In genomic region chr7:68717176-68717575, GRCh38 we compare ENCODE assay signal across 26 cellular contexts.
"Had no signal": no experiment of that assay in that cellular context is flagged by ENCODE, and none has a peak within 500 bp of the region (broad histone marks: within the 10 kb centered on the region; RNA-seq: fewer than 3 reads in every experiment).

No MANE protein-coding gene starts in this region.

- FAIRE-seq: urothelium cell line had no signal

- H3K27ac ChIP-seq: stomach, suprapubic skin, testis, thoracic aorta, thyroid gland, tibial artery, tibial nerve, transverse colon, upper lobe of left lung, upper lobe of right lung, uterus, vagina had no signal

- H3K27me3 ChIP-seq: stomach, suprapubic skin, testis, thyroid gland, tibial artery, tibial nerve, transverse colon, upper lobe of left lung, upper lobe of right lung, uterus, vagina had no signal

- DNase-seq: stimulated activated CD4-positive, alpha-beta T cell treated with anti-CD3 and anti-CD28 coated beads, Interleukin-2, amount 100 ng/mL, for 48 hours; stimulated activated CD4-positive, alpha-beta T cell treated with anti-CD3 and anti-CD28 coated beads, Interleukin-4, amount 100 ng/mL, for 1 hour; stimulated activated CD4-positive, alpha-beta T cell treated with anti-CD3 and anti-CD28 coated beads, Interleukin-4, amount 100 ng/mL, for 24 hours; stimulated activated CD4-positive, alpha-beta T cell treated with anti-CD3 and anti-CD28 coated beads, Interleukin-4, amount 100 ng/mL, for 4 hours; stimulated activated CD8-positive, alpha-beta memory T cell treated with anti-CD3 and anti-CD28 coated beads, Interleukin-4, amount 100 ng/mL, for 48 hours; stimulated activated naive B cell treated with anti-CD40 and anti-IgM and Interleukin-4, amounts not matched to agents 10 μg/mL and 1 μg/mL and 100 μg/mL, for 72 hours; stimulated activated naive CD4-positive, alpha-beta T cell; stimulated activated naive CD4-positive, alpha-beta T cell treated with Interleukin-2 at 50 U/mL for 16 hours; stimulated activated naive CD8-positive, alpha-beta T cell treated with anti-CD3 and anti-CD28 coated beads, Interleukin-15, amount 100 ng/mL, for 72 hours; stimulated activated naive CD8-positive, alpha-beta T cell treated with anti-CD3 and anti-CD28 coated beads, Interleukin-15, Interleukin-2, amounts not matched to agents 100 U/mL and 50 U/mL, for 24 hours; stomach; testis; tibial artery; transverse colon; trophoblast cell; upper lobe of left lung; upper lobe of right lung; uterus had no signal

- ATAC-seq: stimulated activated effector memory CD8-positive, alpha-beta T cell treated with anti-CD3 and anti-CD28 coated beads, Interleukin-12 subunit alpha, Interleukin-12 subunit beta, amount 100 ng/mL, for 72 hours; stimulated activated memory B cell treated with anti-CD40 and anti-IgM and Interleukin-4, amounts not matched to agents 10 μg/mL and 1 μg/mL and 100 μg/mL, for 72 hours; stimulated activated naive B cell treated with anti-CD40 and anti-IgM and Interleukin-4, amounts not matched to agents 10 μg/mL and 1 μg/mL and 100 μg/mL, for 72 hours; stimulated activated naive CD8-positive, alpha-beta T cell treated with anti-CD3 and anti-CD28 coated beads, Interleukin-15, amount 100 ng/mL, for 72 hours; stimulated activated naive CD8-positive, alpha-beta T cell treated with anti-CD3 and anti-CD28 coated beads, Interleukin-15, Interleukin-2, amounts not matched to agents 100 U/mL and 50 U/mL, for 24 hours; upper lobe of right lung had no signal

- H3K4me3 ChIP-seq: stomach, suprapubic skin, testis, thoracic aorta, thyroid gland, tibial artery, tibial nerve, transverse colon, upper lobe of left lung, upper lobe of right lung, uterus, vagina had no signal

- H3K36me3 ChIP-seq: stomach, suprapubic skin, thoracic aorta, thyroid gland, tibial artery, tibial nerve, transverse colon, upper lobe of left lung, upper lobe of right lung, uterus, vagina had no signal

- H3K9me3 ChIP-seq: stomach, suprapubic skin, testis, thoracic aorta, thyroid gland, tibial artery, tibial nerve, transverse colon, upper lobe of left lung, upper lobe of right lung, uterus, vagina had no signal

- H3K4me1 ChIP-seq: stomach, testis, tibial artery, tibial nerve, transverse colon, upper lobe of left lung, upper lobe of right lung, uterus, vagina had no signal
